1 cellular context compared by ENCODE assay signal in the genomic region with DNA sequence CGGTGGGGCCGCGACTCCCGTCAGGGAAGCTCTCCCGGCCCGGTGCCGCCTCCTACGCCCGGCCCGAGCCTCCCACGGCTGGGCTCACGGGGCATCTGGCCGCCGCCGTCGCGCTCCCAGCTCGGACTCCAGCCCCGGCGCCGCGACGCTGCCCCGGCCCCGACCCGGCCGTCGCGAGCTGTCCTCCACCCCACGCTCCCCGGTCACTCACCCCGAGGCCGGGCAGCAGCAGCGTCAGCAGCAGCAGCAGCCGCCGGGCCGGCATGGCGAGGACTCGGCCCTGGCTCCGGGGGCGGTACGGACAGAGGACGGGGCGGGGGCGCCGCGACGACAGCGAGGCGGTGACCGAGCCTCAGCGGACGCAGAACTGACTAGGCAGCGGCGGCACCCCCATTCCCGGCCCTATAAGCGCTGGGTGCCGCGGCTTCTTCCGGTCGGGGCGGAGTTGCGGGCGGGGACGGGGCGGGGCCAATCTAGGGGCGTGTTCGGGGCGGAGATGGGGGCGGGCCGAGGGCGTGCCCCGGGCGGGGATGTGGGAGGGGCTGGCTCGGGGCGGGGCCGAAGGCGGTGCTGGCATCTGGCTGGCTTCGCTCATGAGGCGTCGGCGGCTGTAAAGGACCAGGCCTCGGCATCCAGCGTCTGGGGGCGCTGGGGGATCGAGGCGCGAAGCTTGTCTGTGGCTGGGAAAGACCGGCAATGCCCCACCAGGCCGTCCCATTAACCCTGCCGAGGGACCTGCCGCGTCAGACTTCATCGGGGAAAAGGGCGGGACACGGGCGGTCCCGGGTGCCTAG.
TF ChIP-seq lines count a peak whose summit lies in the region.

A gene (minus strand): TSS at position 380 of the 794 bp plus-strand sequence. CDS start 115 bp downstream, at position 265.

TF ChIP-seq in HepG2, 621 proteins besides CTCF, POLR2A, EP300 and RAD21 (continued from another document and continues in another):
- TF ChIP-seq, protein P1, sequence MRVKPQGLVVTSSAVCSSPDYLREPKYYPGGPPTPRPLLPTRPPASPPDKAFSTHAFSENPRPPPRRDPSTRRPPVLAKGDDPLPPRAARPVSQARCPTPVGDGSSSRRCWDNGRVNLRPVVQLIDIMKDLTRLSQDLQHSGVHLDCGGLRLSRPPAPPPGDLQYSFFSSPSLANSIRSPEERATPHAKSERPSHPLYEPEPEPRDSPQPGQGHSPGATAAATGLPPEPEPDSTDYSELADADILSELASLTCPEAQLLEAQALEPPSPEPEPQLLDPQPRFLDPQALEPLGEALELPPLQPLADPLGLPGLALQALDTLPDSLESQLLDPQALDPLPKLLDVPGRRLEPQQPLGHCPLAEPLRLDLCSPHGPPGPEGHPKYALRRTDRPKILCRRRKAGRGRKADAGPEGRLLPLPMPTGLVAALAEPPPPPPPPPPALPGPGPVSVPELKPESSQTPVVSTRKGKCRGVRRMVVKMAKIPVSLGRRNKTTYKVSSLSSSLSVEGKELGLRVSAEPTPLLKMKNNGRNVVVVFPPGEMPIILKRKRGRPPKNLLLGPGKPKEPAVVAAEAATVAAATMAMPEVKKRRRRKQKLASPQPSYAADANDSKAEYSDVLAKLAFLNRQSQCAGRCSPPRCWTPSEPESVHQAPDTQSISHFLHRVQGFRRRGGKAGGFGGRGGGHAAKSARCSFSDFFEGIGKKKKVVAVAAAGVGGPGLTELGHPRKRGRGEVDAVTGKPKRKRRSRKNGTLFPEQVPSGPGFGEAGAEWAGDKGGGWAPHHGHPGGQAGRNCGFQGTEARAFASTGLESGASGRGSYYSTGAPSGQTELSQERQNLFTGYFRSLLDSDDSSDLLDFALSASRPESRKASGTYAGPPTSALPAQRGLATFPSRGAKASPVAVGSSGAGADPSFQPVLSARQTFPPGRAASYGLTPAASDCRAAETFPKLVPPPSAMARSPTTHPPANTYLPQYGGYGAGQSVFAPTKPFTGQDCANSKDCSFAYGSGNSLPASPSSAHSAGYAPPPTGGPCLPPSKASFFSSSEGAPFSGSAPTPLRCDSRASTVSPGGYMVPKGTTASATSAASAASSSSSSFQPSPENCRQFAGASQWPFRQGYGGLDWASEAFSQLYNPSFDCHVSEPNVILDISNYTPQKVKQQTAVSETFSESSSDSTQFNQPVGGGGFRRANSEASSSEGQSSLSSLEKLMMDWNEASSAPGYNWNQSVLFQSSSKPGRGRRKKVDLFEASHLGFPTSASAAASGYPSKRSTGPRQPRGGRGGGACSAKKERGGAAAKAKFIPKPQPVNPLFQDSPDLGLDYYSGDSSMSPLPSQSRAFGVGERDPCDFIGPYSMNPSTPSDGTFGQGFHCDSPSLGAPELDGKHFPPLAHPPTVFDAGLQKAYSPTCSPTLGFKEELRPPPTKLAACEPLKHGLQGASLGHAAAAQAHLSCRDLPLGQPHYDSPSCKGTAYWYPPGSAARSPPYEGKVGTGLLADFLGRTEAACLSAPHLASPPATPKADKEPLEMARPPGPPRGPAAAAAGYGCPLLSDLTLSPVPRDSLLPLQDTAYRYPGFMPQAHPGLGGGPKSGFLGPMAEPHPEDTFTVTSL (CRISPR knock-in tag; IDR thresholded peaks at IDR 0.05; ENCODE audit: borderline replicate concordance): peak; percentile 35; the same call in 1 of the 2 replicates
- TF ChIP-seq SRY (CRISPR knock-in tag; IDR thresholded peaks at IDR 0.05) (peak; percentile 99), ZSCAN21 (CRISPR knock-in tag; IDR thresholded peaks at IDR 0.05; ENCODE audit: borderline replicate concordance) (peak; percentile 99), ZNF501 (CRISPR knock-in tag; IDR thresholded peaks at IDR 0.05) (peak; percentile 14; the same call in 1 of the 2 replicates), ZFP37 (CRISPR knock-in tag; IDR thresholded peaks at IDR 0.05; ENCODE audit: borderline replicate concordance) (peak; percentile 20; the same call in 1 of the 2 replicates), ZNF44 (CRISPR knock-in tag; IDR thresholded peaks at IDR 0.05) (no peak), SIX1 (CRISPR knock-in tag; IDR thresholded peaks at IDR 0.05; ENCODE audit: borderline replicate concordance) (no peak), ZNF564 (CRISPR knock-in tag; IDR thresholded peaks at IDR 0.05) (peak; percentile 93), KDM5A (IDR thresholded peaks at IDR 0.05; ENCODE audit: borderline replicate concordance, low read length) (no peak), CENPT (CRISPR knock-in tag; IDR thresholded peaks at IDR 0.05; ENCODE audit: low read depth) (peak; percentile 68), ZNF619 (CRISPR knock-in tag; IDR thresholded peaks at IDR 0.05) (peak; percentile 75; the same call in 1 of the 2 replicates), ZFP82 (CRISPR knock-in tag; IDR thresholded peaks at IDR 0.05; ENCODE audit: borderline replicate concordance) (no peak), MTA3 (CRISPR knock-in tag; IDR thresholded peaks at IDR 0.05) (no peak), ZNF761 (CRISPR knock-in tag; conservative IDR thresholded peaks at IDR 0.05) (no peak; the same call in 1 of the 2 replicates), ZNF549 (CRISPR knock-in tag; IDR thresholded peaks at IDR 0.05) (0 out of 2 replicates have a peak, but pooled peaks have one; percentile 76), ZNF20 (CRISPR knock-in tag; IDR thresholded peaks at IDR 0.05) (no peak), ZNF326 (CRISPR knock-in tag; IDR thresholded peaks at IDR 0.05; ENCODE audit: borderline replicate concordance) (no peak), ZNF234 (CRISPR knock-in tag; conservative IDR thresholded peaks at IDR 0.05) (no peak; the same call in 1 of the 2 replicates), STAT5B (CRISPR knock-in tag; IDR thresholded peaks at IDR 0.05) (no peak), ZSCAN22 (CRISPR knock-in tag; IDR thresholded peaks at IDR 0.05) (no peak; the same call in 1 of the 2 replicates)
- TF ChIP-seq, protein P2, sequence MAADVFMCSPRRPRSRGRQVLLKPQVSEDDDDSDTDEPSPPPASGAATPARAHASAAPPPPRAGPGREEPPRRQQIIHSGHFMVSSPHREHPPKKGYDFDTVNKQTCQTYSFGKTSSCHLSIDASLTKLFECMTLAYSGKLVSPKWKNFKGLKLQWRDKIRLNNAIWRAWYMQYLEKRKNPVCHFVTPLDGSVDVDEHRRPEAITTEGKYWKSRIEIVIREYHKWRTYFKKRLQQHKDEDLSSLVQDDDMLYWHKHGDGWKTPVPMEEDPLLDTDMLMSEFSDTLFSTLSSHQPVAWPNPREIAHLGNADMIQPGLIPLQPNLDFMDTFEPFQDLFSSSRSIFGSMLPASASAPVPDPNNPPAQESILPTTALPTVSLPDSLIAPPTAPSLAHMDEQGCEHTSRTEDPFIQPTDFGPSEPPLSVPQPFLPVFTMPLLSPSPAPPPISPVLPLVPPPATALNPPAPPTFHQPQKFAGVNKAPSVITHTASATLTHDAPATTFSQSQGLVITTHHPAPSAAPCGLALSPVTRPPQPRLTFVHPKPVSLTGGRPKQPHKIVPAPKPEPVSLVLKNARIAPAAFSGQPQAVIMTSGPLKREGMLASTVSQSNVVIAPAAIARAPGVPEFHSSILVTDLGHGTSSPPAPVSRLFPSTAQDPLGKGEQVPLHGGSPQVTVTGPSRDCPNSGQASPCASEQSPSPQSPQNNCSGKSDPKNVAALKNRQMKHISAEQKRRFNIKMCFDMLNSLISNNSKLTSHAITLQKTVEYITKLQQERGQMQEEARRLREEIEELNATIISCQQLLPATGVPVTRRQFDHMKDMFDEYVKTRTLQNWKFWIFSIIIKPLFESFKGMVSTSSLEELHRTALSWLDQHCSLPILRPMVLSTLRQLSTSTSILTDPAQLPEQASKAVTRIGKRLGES (CRISPR knock-in tag; IDR thresholded peaks at IDR 0.05; ENCODE audit: borderline replicate concordance): peak; percentile 66; the same call in 1 of the 2 replicates
- TF ChIP-seq, protein P3, sequence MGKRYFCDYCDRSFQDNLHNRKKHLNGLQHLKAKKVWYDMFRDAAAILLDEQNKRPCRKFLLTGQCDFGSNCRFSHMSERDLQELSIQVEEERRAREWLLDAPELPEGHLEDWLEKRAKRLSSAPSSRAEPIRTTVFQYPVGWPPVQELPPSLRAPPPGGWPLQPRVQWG (CRISPR knock-in tag; IDR thresholded peaks at IDR 0.05; ENCODE audit: borderline replicate concordance, low read depth): no peak
- TF ChIP-seq, protein P4, sequence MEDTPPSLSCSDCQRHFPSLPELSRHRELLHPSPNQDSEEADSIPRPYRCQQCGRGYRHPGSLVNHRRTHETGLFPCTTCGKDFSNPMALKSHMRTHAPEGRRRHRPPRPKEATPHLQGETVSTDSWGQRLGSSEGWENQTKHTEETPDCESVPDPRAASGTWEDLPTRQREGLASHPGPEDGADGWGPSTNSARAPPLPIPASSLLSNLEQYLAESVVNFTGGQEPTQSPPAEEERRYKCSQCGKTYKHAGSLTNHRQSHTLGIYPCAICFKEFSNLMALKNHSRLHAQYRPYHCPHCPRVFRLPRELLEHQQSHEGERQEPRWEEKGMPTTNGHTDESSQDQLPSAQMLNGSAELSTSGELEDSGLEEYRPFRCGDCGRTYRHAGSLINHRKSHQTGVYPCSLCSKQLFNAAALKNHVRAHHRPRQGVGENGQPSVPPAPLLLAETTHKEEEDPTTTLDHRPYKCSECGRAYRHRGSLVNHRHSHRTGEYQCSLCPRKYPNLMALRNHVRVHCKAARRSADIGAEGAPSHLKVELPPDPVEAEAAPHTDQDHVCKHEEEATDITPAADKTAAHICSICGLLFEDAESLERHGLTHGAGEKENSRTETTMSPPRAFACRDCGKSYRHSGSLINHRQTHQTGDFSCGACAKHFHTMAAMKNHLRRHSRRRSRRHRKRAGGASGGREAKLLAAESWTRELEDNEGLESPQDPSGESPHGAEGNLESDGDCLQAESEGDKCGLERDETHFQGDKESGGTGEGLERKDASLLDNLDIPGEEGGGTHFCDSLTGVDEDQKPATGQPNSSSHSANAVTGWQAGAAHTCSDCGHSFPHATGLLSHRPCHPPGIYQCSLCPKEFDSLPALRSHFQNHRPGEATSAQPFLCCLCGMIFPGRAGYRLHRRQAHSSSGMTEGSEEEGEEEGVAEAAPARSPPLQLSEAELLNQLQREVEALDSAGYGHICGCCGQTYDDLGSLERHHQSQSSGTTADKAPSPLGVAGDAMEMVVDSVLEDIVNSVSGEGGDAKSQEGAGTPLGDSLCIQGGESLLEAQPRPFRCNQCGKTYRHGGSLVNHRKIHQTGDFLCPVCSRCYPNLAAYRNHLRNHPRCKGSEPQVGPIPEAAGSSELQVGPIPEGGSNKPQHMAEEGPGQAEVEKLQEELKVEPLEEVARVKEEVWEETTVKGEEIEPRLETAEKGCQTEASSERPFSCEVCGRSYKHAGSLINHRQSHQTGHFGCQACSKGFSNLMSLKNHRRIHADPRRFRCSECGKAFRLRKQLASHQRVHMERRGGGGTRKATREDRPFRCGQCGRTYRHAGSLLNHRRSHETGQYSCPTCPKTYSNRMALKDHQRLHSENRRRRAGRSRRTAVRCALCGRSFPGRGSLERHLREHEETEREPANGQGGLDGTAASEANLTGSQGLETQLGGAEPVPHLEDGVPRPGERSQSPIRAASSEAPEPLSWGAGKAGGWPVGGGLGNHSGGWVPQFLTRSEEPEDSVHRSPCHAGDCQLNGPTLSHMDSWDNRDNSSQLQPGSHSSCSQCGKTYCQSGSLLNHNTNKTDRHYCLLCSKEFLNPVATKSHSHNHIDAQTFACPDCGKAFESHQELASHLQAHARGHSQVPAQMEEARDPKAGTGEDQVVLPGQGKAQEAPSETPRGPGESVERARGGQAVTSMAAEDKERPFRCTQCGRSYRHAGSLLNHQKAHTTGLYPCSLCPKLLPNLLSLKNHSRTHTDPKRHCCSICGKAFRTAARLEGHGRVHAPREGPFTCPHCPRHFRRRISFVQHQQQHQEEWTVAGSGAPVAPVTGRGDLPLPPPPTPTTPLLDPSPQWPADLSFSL (CRISPR knock-in tag; IDR thresholded peaks at IDR 0.05): no peak; the same call in 1 of the 2 replicates
- TF ChIP-seq, protein P5, sequence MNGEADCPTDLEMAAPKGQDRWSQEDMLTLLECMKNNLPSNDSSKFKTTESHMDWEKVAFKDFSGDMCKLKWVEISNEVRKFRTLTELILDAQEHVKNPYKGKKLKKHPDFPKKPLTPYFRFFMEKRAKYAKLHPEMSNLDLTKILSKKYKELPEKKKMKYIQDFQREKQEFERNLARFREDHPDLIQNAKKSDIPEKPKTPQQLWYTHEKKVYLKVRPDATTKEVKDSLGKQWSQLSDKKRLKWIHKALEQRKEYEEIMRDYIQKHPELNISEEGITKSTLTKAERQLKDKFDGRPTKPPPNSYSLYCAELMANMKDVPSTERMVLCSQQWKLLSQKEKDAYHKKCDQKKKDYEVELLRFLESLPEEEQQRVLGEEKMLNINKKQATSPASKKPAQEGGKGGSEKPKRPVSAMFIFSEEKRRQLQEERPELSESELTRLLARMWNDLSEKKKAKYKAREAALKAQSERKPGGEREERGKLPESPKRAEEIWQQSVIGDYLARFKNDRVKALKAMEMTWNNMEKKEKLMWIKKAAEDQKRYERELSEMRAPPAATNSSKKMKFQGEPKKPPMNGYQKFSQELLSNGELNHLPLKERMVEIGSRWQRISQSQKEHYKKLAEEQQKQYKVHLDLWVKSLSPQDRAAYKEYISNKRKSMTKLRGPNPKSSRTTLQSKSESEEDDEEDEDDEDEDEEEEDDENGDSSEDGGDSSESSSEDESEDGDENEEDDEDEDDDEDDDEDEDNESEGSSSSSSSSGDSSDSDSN (CRISPR knock-in tag; IDR thresholded peaks at IDR 0.05): peak; percentile 99
- TF ChIP-seq, protein P6, sequence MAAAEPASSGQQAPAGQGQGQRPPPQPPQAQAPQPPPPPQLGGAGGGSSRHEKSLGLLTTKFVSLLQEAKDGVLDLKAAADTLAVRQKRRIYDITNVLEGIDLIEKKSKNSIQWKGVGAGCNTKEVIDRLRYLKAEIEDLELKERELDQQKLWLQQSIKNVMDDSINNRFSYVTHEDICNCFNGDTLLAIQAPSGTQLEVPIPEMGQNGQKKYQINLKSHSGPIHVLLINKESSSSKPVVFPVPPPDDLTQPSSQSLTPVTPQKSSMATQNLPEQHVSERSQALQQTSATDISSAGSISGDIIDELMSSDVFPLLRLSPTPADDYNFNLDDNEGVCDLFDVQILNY (CRISPR knock-in tag; conservative IDR thresholded peaks at IDR 0.05): 0 out of 2 replicates have a peak, but pooled peaks have one; percentile 23
- TF ChIP-seq, protein P7, sequence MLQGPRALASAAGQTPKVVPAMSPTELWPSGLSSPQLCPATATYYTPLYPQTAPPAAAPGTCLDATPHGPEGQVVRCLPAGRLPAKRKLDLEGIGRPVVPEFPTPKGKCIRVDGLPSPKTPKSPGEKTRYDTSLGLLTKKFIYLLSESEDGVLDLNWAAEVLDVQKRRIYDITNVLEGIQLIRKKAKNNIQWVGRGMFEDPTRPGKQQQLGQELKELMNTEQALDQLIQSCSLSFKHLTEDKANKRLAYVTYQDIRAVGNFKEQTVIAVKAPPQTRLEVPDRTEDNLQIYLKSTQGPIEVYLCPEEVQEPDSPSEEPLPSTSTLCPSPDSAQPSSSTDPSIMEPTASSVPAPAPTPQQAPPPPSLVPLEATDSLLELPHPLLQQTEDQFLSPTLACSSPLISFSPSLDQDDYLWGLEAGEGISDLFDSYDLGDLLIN (CRISPR knock-in tag; IDR thresholded peaks at IDR 0.05; ENCODE audit: borderline replicate concordance): peak; percentile 17; the same call in 1 of the 2 replicates
- TF ChIP-seq, protein P8, sequence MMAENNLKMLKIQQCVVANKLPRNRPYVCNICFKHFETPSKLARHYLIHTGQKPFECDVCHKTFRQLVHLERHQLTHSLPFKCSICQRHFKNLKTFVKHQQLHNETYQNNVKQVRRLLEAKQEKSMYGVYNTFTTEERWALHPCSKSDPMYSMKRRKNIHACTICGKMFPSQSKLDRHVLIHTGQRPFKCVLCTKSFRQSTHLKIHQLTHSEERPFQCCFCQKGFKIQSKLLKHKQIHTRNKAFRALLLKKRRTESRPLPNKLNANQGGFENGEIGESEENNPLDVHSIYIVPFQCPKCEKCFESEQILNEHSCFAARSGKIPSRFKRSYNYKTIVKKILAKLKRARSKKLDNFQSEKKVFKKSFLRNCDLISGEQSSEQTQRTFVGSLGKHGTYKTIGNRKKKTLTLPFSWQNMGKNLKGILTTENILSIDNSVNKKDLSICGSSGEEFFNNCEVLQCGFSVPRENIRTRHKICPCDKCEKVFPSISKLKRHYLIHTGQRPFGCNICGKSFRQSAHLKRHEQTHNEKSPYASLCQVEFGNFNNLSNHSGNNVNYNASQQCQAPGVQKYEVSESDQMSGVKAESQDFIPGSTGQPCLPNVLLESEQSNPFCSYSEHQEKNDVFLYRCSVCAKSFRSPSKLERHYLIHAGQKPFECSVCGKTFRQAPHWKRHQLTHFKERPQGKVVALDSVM (CRISPR knock-in tag; IDR thresholded peaks at IDR 0.05): peak; percentile 79
